ENCODE assay signal across 4 cellular contexts in genomic region chr19:49298653-49299052, GRCh38. TPM values are rescaled to one million over a fixed set of nuclear protein-coding genes. Genes with fewer than 3 reads are reported as not detected.
"Had no signal": no experiment of that assay in that cellular context is flagged by ENCODE, and none has a peak within 500 bp of the region (broad histone marks: within the 10 kb centered on the region; RNA-seq: fewer than 3 reads in every experiment).

No MANE protein-coding gene starts in this region.

RNA-seq across cellular contexts. Expression of gene SLC6A16, which starts 26.3 kb away (rescaled TPM):
- total RNA-seq: HT-29, HT1080 had no signal

RNA-seq across cellular contexts. Expression of gene CD37, which starts 36.6 kb away (rescaled TPM):
- total RNA-seq: HepG2, HT-29, HT1080, IMR-90 had no signal
- polyA plus RNA-seq: HepG2, IMR-90 had no signal
